In genomic region chr7:72829291-72829963, GRCh38 we compare ENCODE assay signal across 8 cellular contexts. TPM values are rescaled to one million over a fixed set of nuclear protein-coding genes. Genes with fewer than 3 reads are reported as not detected.
A peak's percentile ranks its signal among the peaks of the same experiment; 100 is the strongest.
DNase-seq lines count a peak whose midpoint lies in the region; ATAC-seq lines count a peak whose summit lies in the region.
"Not testable (repeated sequence)": the region's sequence is repeated elsewhere in the genome, so short reads cannot be mapped to it uniquely, and the experiment has no call there.

No MANE protein-coding gene starts in this region.

- not testable (repeated sequence) for H3K9me3 ChIP-seq in endocrine pancreas (ENCODE audit: control insufficient read depth, low read length)

- not testable (repeated sequence) for H3K36me3 ChIP-seq in endocrine pancreas (ENCODE audit: control insufficient read depth, insufficient read depth, low read length); mesendoderm (ENCODE audit: control insufficient read depth, insufficient read depth, low read length)

- H3K4me2 ChIP-seq in mesendoderm (ENCODE audit: low read length) = peak overlapping the region; percentile 68

- H3K4me1 ChIP-seq in endocrine pancreas (ENCODE audit: control insufficient read depth, insufficient read depth, low read length); mesendoderm (ENCODE audit: control insufficient read depth, low read depth, low read length): not testable (repeated sequence)

- not testable (repeated sequence) for H3K18ac ChIP-seq in mesendoderm (ENCODE audit: low read length)

- WGBS in mesendoderm (ENCODE audit: extremely low coverage, insufficient coverage, low lambda C conversion rate) = no CpG with 5 or more reads among the region's 58 CpGs

- H3K27ac ChIP-seq in mesendoderm (ENCODE audit: low read depth, low read length) = not testable (repeated sequence)

- H3K79me2 ChIP-seq in mesendoderm (ENCODE audit: control insufficient read depth, insufficient read depth, low read length) = not testable (repeated sequence)

- peak overlapping the region; percentile 85 for H3K56ac ChIP-seq in mesendoderm (ENCODE audit: low read length)

- H4K8ac ChIP-seq in mesendoderm (ENCODE audit: low read depth, low read length) = not testable (repeated sequence)

- H3K23ac ChIP-seq in mesendoderm (ENCODE audit: low read length) = not testable (repeated sequence)

- not testable (repeated sequence) for H2BK15ac ChIP-seq in mesendoderm (replicated peaks; ENCODE audit: low read depth)

- not testable (repeated sequence) for H3K27me3 ChIP-seq in endocrine pancreas (ENCODE audit: control insufficient read depth, insufficient read depth, low read length); mesendoderm (ENCODE audit: insufficient read depth, low read length, poor library complexity)

- H3K79me1 ChIP-seq in mesendoderm (ENCODE audit: low read length) = not testable (repeated sequence)

- peak overlapping the region; percentile 83 for H3K4me3 ChIP-seq in endocrine pancreas (ENCODE audit: control insufficient read depth, insufficient read depth, low read length)
- H3K4me3 ChIP-seq in mesendoderm (ENCODE audit: low read length) = peak overlapping the region; percentile 80

- H3K9ac ChIP-seq in endocrine pancreas (ENCODE audit: control insufficient read depth, insufficient read depth, low read length) (peak overlapping the region; percentile 86), mesendoderm (ENCODE audit: low read length) (peak overlapping the region; percentile 78)

- DNase-seq in Caki2 (ENCODE audit: low read depth) (peak; percentile 96), HUDEP-2 (lab: John Stamatoyannopoulos, UW; ENCODE audit: unreplicated experiment in 76 of 76) (peak; percentile 15 to 98 (median 94)), NOMO-1 treated with dmso at 0.1 percent for 144 hours (lab: John Stamatoyannopoulos, UW; ENCODE audit: unreplicated experiment) (peak; percentile 100), mesendoderm (peak; percentile 99)
- peak; percentile 93 for DNase-seq in activated CD8-positive, alpha-beta memory T cell treated with anti-CD3 and anti-CD28 coated beads, Interleukin-2, amount 50 U/mL, for 1 hour (ENCODE audit: extremely low read depth)
- DNase-seq in stimulated activated CD8-positive, alpha-beta memory T cell treated with anti-CD3 and anti-CD28 coated beads, Interleukin-12 subunit alpha, Interleukin-12 subunit beta, amount 100 ng/mL, for 4 hours (ENCODE audit: low read depth) = peak; percentile 91

- not testable (repeated sequence) for H2BK120ac ChIP-seq in mesendoderm (ENCODE audit: low read depth, low read length)

- H4K5ac ChIP-seq in mesendoderm (ENCODE audit: low read length) = not testable (repeated sequence)

- not testable (repeated sequence) for H2AK5ac ChIP-seq in mesendoderm (ENCODE audit: low read length)

- in situ Hi-C loops in Caki2 (cut with HindIII; ENCODE audit: low pct_unique_long_range_greater_than_20kb, low sequenced_read_pairs) = not testable (repeated sequence)

- H2BK5ac ChIP-seq in mesendoderm (ENCODE audit: low read length) = not testable (repeated sequence)

- ATAC-seq in GM21390 (IDR thresholded peaks at IDR 0.05; ENCODE audit: unreplicated experiment) = peak; percentile 47

- not testable (repeated sequence) for H3K4ac ChIP-seq in mesendoderm (ENCODE audit: low read depth, low read length)

RNA-seq across cellular contexts. Expression of gene TYW1B, which starts 1.4 kb away (rescaled TPM):
- 0.09 and 0.78 TPM in 2 replicates for total RNA-seq in Caki2 (2014; rRNA removed; shearing (Covaris generic); ENCODE audit: low replicate concordance)
- 1.2 TPM for polyA plus RNA-seq in mesendoderm (2013, experiment 1 of 2)
- 1.2 TPM for polyA plus RNA-seq in mesendoderm (2013, experiment 2 of 2)
